1 cellular context compared by ENCODE assay signal in genomic region chr6:16337280-16337975, GRCh38.
TF ChIP-seq lines count a peak whose summit lies in the region.

No MANE protein-coding gene starts in this region.

TF ChIP-seq in K562, 482 proteins besides CTCF, POLR2A, EP300 and RAD21 (continued from another document and continues in another):
- no peak for TF ChIP-seq PTBP1 (IDR thresholded peaks at IDR 0.05; ENCODE audit: low read depth, low read length)
- TF ChIP-seq THAP12 (CRISPR knock-in tag; IDR thresholded peaks at IDR 0.05): no peak
- no peak for TF ChIP-seq UBTF (IDR thresholded peaks at IDR 0.05; ENCODE audit: borderline replicate concordance in 1 of 2, low read depth in 2 of 2, low read length in 2 of 2)
- TF ChIP-seq E4F1 (CRISPR knock-in tag; IDR thresholded peaks at IDR 0.05; ENCODE audit: borderline replicate concordance): no peak
- TF ChIP-seq ATF3 (IDR thresholded peaks at IDR 0.05): peak; percentile 72; the same call in 1 of the 2 replicates
- TF ChIP-seq ATF3 (CRISPR knock-in tag; conservative IDR thresholded peaks at IDR 0.05): no peak
- no peak for TF ChIP-seq AFF4 (CRISPR knock-in tag; IDR thresholded peaks at IDR 0.05)
- TF ChIP-seq TAF7 (tag; IDR thresholded peaks at IDR 0.05): no peak
- no peak for TF ChIP-seq ELF1 (tag; IDR thresholded peaks at IDR 0.05)
- 0 out of 2 replicates have a peak, but pooled peaks have one; percentile 23 for TF ChIP-seq CXXC5 (CRISPR knock-in tag; IDR thresholded peaks at IDR 0.05)
- TF ChIP-seq ZNF75A (CRISPR knock-in tag; IDR thresholded peaks at IDR 0.05): no peak
- no peak for TF ChIP-seq SIN3B (IDR thresholded peaks at IDR 0.05; ENCODE audit: low read depth)
- no peak for TF ChIP-seq NUFIP1 (IDR thresholded peaks at IDR 0.05; ENCODE audit: partially characterized antibody)
- TF ChIP-seq SMARCC2 (IDR thresholded peaks at IDR 0.05; ENCODE audit: low read depth): no peak
- no peak for TF ChIP-seq ETS2 (tag; IDR thresholded peaks at IDR 0.05; ENCODE audit: borderline replicate concordance, poor library complexity, severe bottlenecking)
- no peak for TF ChIP-seq MITF (IDR thresholded peaks at IDR 0.05)
- no peak for TF ChIP-seq TFAM (CRISPR knock-in tag; conservative IDR thresholded peaks at IDR 0.05)
- TF ChIP-seq E2F1 (CRISPR knock-in tag; IDR thresholded peaks at IDR 0.05): no peak
- TF ChIP-seq MXI1 (IDR thresholded peaks at IDR 0.05; ENCODE audit: low read depth, low read length): no peak
- TF ChIP-seq KAT2B (IDR thresholded peaks at IDR 0.05; ENCODE audit: low read depth, low read length): no peak
- TF ChIP-seq U2AF1 (optimal IDR thresholded peaks at IDR 0.05; ENCODE audit: low read depth, low read length): no peak
- no peak for TF ChIP-seq RFX5 (IDR thresholded peaks at IDR 0.05; ENCODE audit: low read depth, low read length)
- no peak for TF ChIP-seq GTF2F1 (IDR thresholded peaks at IDR 0.05; ENCODE audit: low read depth, low read length)
- TF ChIP-seq BACH1 (tag; IDR thresholded peaks at IDR 0.05): 0 out of 2 replicates have a peak, but pooled peaks have one; percentile 46
- no peak for TF ChIP-seq ZNF12 (CRISPR knock-in tag; IDR thresholded peaks at IDR 0.05)
- no peak for TF ChIP-seq NCOR1 (IDR thresholded peaks at IDR 0.05)
- TF ChIP-seq ZNF551 (CRISPR knock-in tag; IDR thresholded peaks at IDR 0.05): no peak
- TF ChIP-seq CBX5 (IDR thresholded peaks at IDR 0.05; ENCODE audit: borderline replicate concordance, low read depth): no peak
- no peak for TF ChIP-seq RAD51 (IDR thresholded peaks at IDR 0.05; ENCODE audit: borderline replicate concordance, low read depth)
- TF ChIP-seq SMARCB1 (IDR thresholded peaks at IDR 0.05; ENCODE audit: insufficient read length, low read depth): no peak
- TF ChIP-seq SREBF2 (CRISPR knock-in tag; IDR thresholded peaks at IDR 0.05): no peak
- TF ChIP-seq ZSCAN32 (CRISPR knock-in tag; IDR thresholded peaks at IDR 0.05): no peak
- no peak for TF ChIP-seq HDAC1 (IDR thresholded peaks at IDR 0.05)
- TF ChIP-seq HMG20A (CRISPR knock-in tag; conservative IDR thresholded peaks at IDR 0.05): no peak
- 0 out of 2 replicates have a peak, but pooled peaks have one; percentile 20 for TF ChIP-seq ZNF133 (CRISPR knock-in tag; IDR thresholded peaks at IDR 0.05)
- TF ChIP-seq NR2F6 (CRISPR knock-in tag; IDR thresholded peaks at IDR 0.05): no peak
- TF ChIP-seq ZBTB5 (IDR thresholded peaks at IDR 0.05): no peak
- no peak for TF ChIP-seq POLR2AphosphoS2 (IDR thresholded peaks at IDR 0.05; ENCODE audit: low read length)
- TF ChIP-seq TEAD4 (IDR thresholded peaks at IDR 0.05; ENCODE audit: low read length): no peak
- no peak for TF ChIP-seq TEAD4 (CRISPR knock-in tag; IDR thresholded peaks at IDR 0.05; ENCODE audit: borderline replicate concordance)
- TF ChIP-seq ZNF507 (tag; conservative IDR thresholded peaks at IDR 0.05): no peak
- TF ChIP-seq NR0B1 (IDR thresholded peaks at IDR 0.05; ENCODE audit: partially characterized antibody): no peak
- peak; percentile 17 for TF ChIP-seq MYC (IDR thresholded peaks at IDR 0.05; ENCODE audit: low read depth, low read length)
- TF ChIP-seq MYC (CRISPR knock-in tag; IDR thresholded peaks at IDR 0.05; ENCODE audit: borderline replicate concordance, low read depth): no peak; the same call in 1 of the 2 replicates
